ENCODE assay signal across 16 cellular contexts in the genomic region with DNA sequence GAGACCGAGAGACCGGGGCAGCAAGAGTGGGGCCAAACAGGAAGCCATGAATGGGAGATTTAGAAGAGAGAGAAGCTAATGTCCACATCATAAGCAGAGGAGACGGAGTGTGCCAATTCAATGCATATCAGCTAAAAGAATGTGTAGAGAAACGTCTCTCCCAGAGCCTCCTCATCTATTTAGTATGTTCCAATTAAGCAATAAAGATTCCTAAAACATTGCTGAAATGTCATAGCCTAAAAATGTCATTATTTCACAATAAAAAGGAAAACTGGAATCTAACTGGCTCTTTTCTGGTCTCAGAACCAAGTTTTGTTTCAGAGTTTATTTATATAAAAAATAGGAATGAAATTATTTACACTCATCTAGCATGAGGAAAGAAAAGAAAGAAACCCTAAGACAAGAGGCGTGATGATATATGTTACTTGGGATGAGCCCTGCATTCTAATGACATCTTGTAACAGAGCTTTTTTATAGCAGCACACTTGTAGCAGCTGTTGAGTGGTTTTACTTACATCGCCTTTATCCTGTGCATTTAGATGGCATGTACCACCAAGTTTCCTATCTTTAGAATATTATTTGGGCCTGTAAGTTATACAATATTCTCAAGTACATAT.
DNase-seq lines count a peak whose midpoint lies in the region; ATAC-seq and TF ChIP-seq lines count a peak whose summit lies in the region.
"Had no signal": no experiment of that assay in that cellular context is flagged by ENCODE, and none has a peak within 500 bp of the region (broad histone marks: within the 10 kb centered on the region; RNA-seq: fewer than 3 reads in every experiment).

No MANE protein-coding gene starts in this region.

- no peaks in the 10 kb centered on the region for H3K36me3 ChIP-seq in uterus
- no peaks in the 10 kb centered on the region for H3K36me3 ChIP-seq in upper lobe of right lung
- H3K36me3 ChIP-seq: prostate gland had no signal

- H3K27ac ChIP-seq in uterus (peak overlapping the region; percentile 24 to 67), upper lobe of right lung (no peak overlapping the region)
- H3K27ac ChIP-seq: PC-9, prostate gland had no signal

- H3K9me3 ChIP-seq in uterus, result no peaks in the 10 kb centered on the region
- H3K9me3 ChIP-seq in upper lobe of right lung, result no peaks in the 10 kb centered on the region
- H3K9me3 ChIP-seq: prostate gland had no signal

- intact Hi-C loops in uterus (cut with DNase I; ENCODE audit: low total_unique reads), result no loop called here
- intact Hi-C loops in upper lobe of right lung (cut with DNase I), result no loop called here

- H3K9me3 Mint-ChIP-seq in brain, result peaks cover 0 to 11% (median 0%) of the 10 kb centered on the region in 5 experiments
- H3K9me3 Mint-ChIP-seq: activated CD4-positive, alpha-beta memory T cell treated with anti-CD3 and anti-CD28 coated beads for 36 hours; stimulated activated naive CD8-positive, alpha-beta T cell treated with anti-CD3 and anti-CD28 coated beads, Interleukin-15, amount 100 ng/mL, for 72 hours had no signal

- no peak for ATAC-seq in upper lobe of right lung
- ATAC-seq: stimulated activated naive CD8-positive, alpha-beta T cell treated with anti-CD3 and anti-CD28 coated beads, Interleukin-15, amount 100 ng/mL, for 72 hours had no signal

- peak; percentile 83 for DNase-seq in HS-5 (ENCODE audit: low read depth)
- peak; percentile 13 for DNase-seq in middle frontal gyrus (ENCODE audit: extremely low spot score, low spot score)
- no peak for DNase-seq in uterus
- DNase-seq in upper lobe of right lung, result no peak
- no peak for DNase-seq in NCI-H1417 (lab: John Stamatoyannopoulos, UW)
- no peak for DNase-seq in MV-4-11 (lab: John Stamatoyannopoulos, UW)
- DNase-seq: activated CD4-positive, alpha-beta memory T cell treated with anti-CD3 and anti-CD28 coated beads for 36 hours; activated naive CD4-positive, alpha-beta T cell; DMS79 treated with DMSO at 0.1 percent for 48 hours; left ventricle myocardium superior; NCI-H2107; PC-9; stimulated activated naive CD8-positive, alpha-beta T cell treated with anti-CD3 and anti-CD28 coated beads, Interleukin-15, amount 100 ng/mL, for 72 hours; T-helper 2 cell had no signal

- H3K4me1 Mint-ChIP-seq in brain, result peaks cover 24% of the 10 kb centered on the region
- H3K4me1 Mint-ChIP-seq: stimulated activated naive CD8-positive, alpha-beta T cell treated with anti-CD3 and anti-CD28 coated beads, Interleukin-15, amount 100 ng/mL, for 72 hours had no signal

- no peak overlapping the region for H3K4me3 ChIP-seq in uterus
- no peak overlapping the region for H3K4me3 ChIP-seq in upper lobe of right lung
- H3K4me3 ChIP-seq: PC-9, prostate gland had no signal

- H3K36me3 Mint-ChIP-seq in brain, result no peaks in the 10 kb centered on the region
- H3K36me3 Mint-ChIP-seq: activated CD4-positive, alpha-beta memory T cell treated with anti-CD3 and anti-CD28 coated beads for 36 hours had no signal

- H3K27me3 ChIP-seq in uterus, result no peaks in the 10 kb centered on the region
- H3K27me3 ChIP-seq in upper lobe of right lung, result no peaks in the 10 kb centered on the region

- no peak for TF ChIP-seq CTCF in brain (conservative IDR thresholded peaks at IDR 0.05)
- TF ChIP-seq CTCF in uterus (IDR thresholded peaks at IDR 0.05), result no peak
- no peak for TF ChIP-seq CTCF in upper lobe of right lung (IDR thresholded peaks at IDR 0.05)

- H3K27me3 Mint-ChIP-seq in brain, result no peaks in the 10 kb centered on the region
- H3K27me3 Mint-ChIP-seq: activated CD4-positive, alpha-beta memory T cell treated with anti-CD3 and anti-CD28 coated beads for 36 hours; stimulated activated naive CD8-positive, alpha-beta T cell treated with anti-CD3 and anti-CD28 coated beads, Interleukin-15, amount 100 ng/mL, for 72 hours had no signal

- no peak overlapping the region for H3K4me3 Mint-ChIP-seq in brain
- H3K4me3 Mint-ChIP-seq: activated CD4-positive, alpha-beta memory T cell treated with anti-CD3 and anti-CD28 coated beads for 36 hours; stimulated activated naive CD8-positive, alpha-beta T cell treated with anti-CD3 and anti-CD28 coated beads, Interleukin-15, amount 100 ng/mL, for 72 hours had no signal

- no peak for TF ChIP-seq POLR2A in uterus (IDR thresholded peaks at IDR 0.05)

- peaks cover 0 to 11% of the 10 kb centered on the region in 2 donors for H3K4me1 ChIP-seq in uterus
- H3K4me1 ChIP-seq in upper lobe of right lung, result peaks cover 3% of the 10 kb centered on the region
- H3K4me1 ChIP-seq: prostate gland had no signal

- H3K27ac Mint-ChIP-seq in brain, result peak overlapping the region in 3 of 5 experiments; percentile 39 to 71 (median 42)
- H3K27ac Mint-ChIP-seq: activated CD4-positive, alpha-beta memory T cell treated with anti-CD3 and anti-CD28 coated beads for 36 hours had no signal

Comparison
In these comparisons a context has a peak if more than half of its experiments do, and no peak if none do; other contexts are left out.
1. DNase-seq: peak in HS-5 (single experiment) and middle frontal gyrus (single experiment); none in uterus (0 of 2), upper lobe of right lung (single experiment), NCI-H1417 (0 of 3) and MV-4-11 (single experiment).